15 cellular contexts compared by ENCODE assay signal in the genomic region with DNA sequence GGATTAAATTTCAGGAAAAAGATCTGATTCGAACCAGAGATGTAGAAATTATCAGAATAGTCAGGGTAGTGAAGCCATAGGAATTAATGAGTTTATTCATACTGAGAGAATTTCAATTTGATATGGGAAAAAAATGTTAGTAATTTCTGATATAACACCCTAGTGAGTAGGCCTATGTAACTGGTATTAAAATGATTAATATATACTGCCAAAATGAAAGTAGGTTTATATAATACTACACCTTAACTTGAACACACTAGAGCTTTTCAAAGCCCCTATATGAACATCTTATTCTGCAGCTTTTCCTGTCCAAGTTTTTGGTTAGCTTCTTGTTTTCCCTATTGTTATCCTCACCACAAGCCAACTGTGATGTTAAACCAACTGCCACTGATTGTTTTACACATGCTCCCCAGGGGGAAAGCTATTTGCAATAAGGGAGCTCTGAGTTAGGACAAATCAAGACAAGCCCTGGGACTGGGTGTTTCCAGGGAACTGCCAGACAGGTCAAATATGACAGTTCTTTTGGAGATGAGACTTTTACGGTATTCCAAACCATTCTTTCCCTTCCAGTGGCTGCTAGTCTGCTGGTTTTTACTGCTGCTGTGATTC. TPM values are rescaled to one million over a fixed set of nuclear protein-coding genes. Genes with fewer than 3 reads are reported as not detected.
DNase-seq lines count a peak whose midpoint lies in the region; ATAC-seq, FAIRE-seq and TF ChIP-seq lines count a peak whose summit lies in the region.
"Had no signal": no experiment of that assay in that cellular context is flagged by ENCODE, and none has a peak within 500 bp of the region (broad histone marks: within the 10 kb centered on the region; RNA-seq: fewer than 3 reads in every experiment).

No MANE protein-coding gene starts in this region.

- H3K79me2 ChIP-seq in GM23338 (replicated peaks; ENCODE audit: insufficient read depth) = peaks cover 13% of the 10 kb centered on the region

- peak overlapping the region; percentile 33; the same call in 1 of the 2 replicates for H3K4me2 ChIP-seq in GM23338
- H3K4me2 ChIP-seq: BLaER1, KMS-11 had no signal

- H3K4me1 Mint-ChIP-seq in GM23338 = peaks cover 18% of the 10 kb centered on the region
- H3K4me1 Mint-ChIP-seq in activated T-helper 17 cell treated with anti-CD3 and anti-CD28 coated beads, Interleukin-2, amount 50 U/mL, for 72 hours = peaks cover 6% of the 10 kb centered on the region

- H3F3A ChIP-seq in GM23338 (replicated peaks; ENCODE audit: low read depth) = no peaks in the 10 kb centered on the region

- no peaks in the 10 kb centered on the region for H3K27me3 ChIP-seq in GM23338 (ENCODE audit: insufficient read depth)
- H3K27me3 ChIP-seq in iPS DF 6.9 (ENCODE audit: control insufficient read depth, insufficient read depth, low read length) = no peaks in the 10 kb centered on the region
- no peaks in the 10 kb centered on the region for H3K27me3 ChIP-seq in right cardiac atrium (ENCODE audit: control insufficient read depth, insufficient read depth)
- H3K27me3 ChIP-seq in colonic mucosa = no peaks in the 10 kb centered on the region
- H3K27me3 ChIP-seq: BLaER1, stomach had no signal

- DNase-seq in GM23338 (ENCODE audit: low spot score) (peak; percentile 69), iPS DF 6.9 (ENCODE audit: low read depth, low spot score) (peak; percentile 7), right cardiac atrium (no peak), colonic mucosa (no peak)
- DNase-seq: activated gamma-delta T cell treated with Interleukin-2 at 50 U/mL for 16 hours, erythroblast, psoas muscle, stomach had no signal

- H3K27me3 Mint-ChIP-seq in GM23338 (ENCODE audit: insufficient read depth, low read depth, poor library complexity) = peaks cover 2% of the 10 kb centered on the region
- H3K27me3 Mint-ChIP-seq in activated T-helper 17 cell treated with anti-CD3 and anti-CD28 coated beads, Interleukin-2, amount 50 U/mL, for 72 hours = no peaks in the 10 kb centered on the region
- H3K27me3 Mint-ChIP-seq: central memory CD8-positive, alpha-beta T cell had no signal

- H3K9me2 ChIP-seq in GM23338 (ENCODE audit: insufficient read depth) = no peaks in the 10 kb centered on the region

- peak overlapping the region; percentile 43; the same call in 2 of the 3 replicates for H3K4me3 Mint-ChIP-seq in GM23338
- H3K4me3 Mint-ChIP-seq in activated T-helper 17 cell treated with anti-CD3 and anti-CD28 coated beads, Interleukin-2, amount 50 U/mL, for 72 hours = peak overlapping the region; percentile 15
- H3K4me3 Mint-ChIP-seq: central memory CD8-positive, alpha-beta T cell had no signal

- FAIRE-seq in A204.1 (lab: Jason Lieb, UNC) = peak; percentile 16

- H3K9me3 ChIP-seq in iPS DF 6.9 (ENCODE audit: control insufficient read depth, insufficient read depth, low read length) (no peaks in the 10 kb centered on the region), right cardiac atrium (ENCODE audit: control insufficient read depth, low read length) (no peaks in the 10 kb centered on the region), colonic mucosa (no peaks in the 10 kb centered on the region)
- H3K9me3 ChIP-seq: psoas muscle, stomach had no signal

- H3K36me3 ChIP-seq in GM23338 (ENCODE audit: insufficient read depth) = no peaks in the 10 kb centered on the region; the same call in 1 of the 2 replicates
- no peaks in the 10 kb centered on the region for H3K36me3 ChIP-seq in iPS DF 6.9 (ENCODE audit: control insufficient read depth, insufficient read depth, low read length)
- H3K36me3 ChIP-seq in colonic mucosa = no peaks in the 10 kb centered on the region
- H3K36me3 ChIP-seq: stomach had no signal

- intact Hi-C loops in right cardiac atrium (cut with DNase I) (no loop called here), colonic mucosa (cut with DNase I) (no loop called here)

- H3K9me3 Mint-ChIP-seq in GM23338 = peaks cover 25% of the 10 kb centered on the region
- H3K9me3 Mint-ChIP-seq in activated T-helper 17 cell treated with anti-CD3 and anti-CD28 coated beads, Interleukin-2, amount 50 U/mL, for 72 hours = no peaks in the 10 kb centered on the region
- H3K9me3 Mint-ChIP-seq: central memory CD8-positive, alpha-beta T cell had no signal

- peaks cover 22% of the 10 kb centered on the region for H3K4me1 ChIP-seq in GM23338 (ENCODE audit: insufficient read depth)
- no peaks in the 10 kb centered on the region for H3K4me1 ChIP-seq in iPS DF 6.9 (ENCODE audit: control insufficient read depth, insufficient read depth, low read length)
- no peaks in the 10 kb centered on the region for H3K4me1 ChIP-seq in right cardiac atrium (ENCODE audit: control insufficient read depth, insufficient read depth, low read length)
- no peaks in the 10 kb centered on the region for H3K4me1 ChIP-seq in colonic mucosa
- H3K4me1 ChIP-seq: BLaER1, psoas muscle had no signal

- TF ChIP-seq CTCF in GM23338 (conservative IDR thresholded peaks at IDR 0.05; ENCODE audit: low read depth in 2 of 2) (no peak), colonic mucosa (IDR thresholded peaks at IDR 0.05) (no peak)

- no peak overlapping the region for H2AFZ ChIP-seq in GM23338

- H4K20me1 ChIP-seq in GM23338 (replicated peaks; ENCODE audit: insufficient read depth) = no peaks in the 10 kb centered on the region
- H4K20me1 ChIP-seq: BLaER1 had no signal

- ATAC-seq in GM23338 (peak; percentile 99), GM18520 (IDR thresholded peaks at IDR 0.05; ENCODE audit: unreplicated experiment) (no peak), GM21390 (IDR thresholded peaks at IDR 0.05; ENCODE audit: unreplicated experiment) (no peak), right cardiac atrium (no peak)
- peak; percentile 64 for ATAC-seq in activated T-helper 17 cell treated with anti-CD3 and anti-CD28 coated beads, Interleukin-2, amount 50 U/mL, for 72 hours (replicated peaks)
- ATAC-seq: psoas muscle had no signal

- H3K27ac Mint-ChIP-seq in GM23338 = peak overlapping the region; percentile 79
- peak overlapping the region; percentile 39 for H3K27ac Mint-ChIP-seq in activated T-helper 17 cell treated with anti-CD3 and anti-CD28 coated beads, Interleukin-2, amount 50 U/mL, for 72 hours

- peaks cover 51% of the 10 kb centered on the region for H3K36me3 Mint-ChIP-seq in GM23338 (ENCODE audit: low read depth)
- H3K36me3 Mint-ChIP-seq in activated T-helper 17 cell treated with anti-CD3 and anti-CD28 coated beads, Interleukin-2, amount 50 U/mL, for 72 hours (ENCODE audit: low read depth) = peaks cover 26% of the 10 kb centered on the region

- H3K27ac ChIP-seq in GM23338 (ENCODE audit: low read depth) = 0 out of 2 replicates have a peak overlapping the region, but pooled peaks have one; percentile 3
- no peak overlapping the region for H3K27ac ChIP-seq in iPS DF 6.9 (ENCODE audit: low read length)
- no peak overlapping the region for H3K27ac ChIP-seq in right cardiac atrium (ENCODE audit: low read length)
- H3K27ac ChIP-seq in colonic mucosa = no peak overlapping the region
- H3K27ac ChIP-seq: BLaER1, KMS-11, psoas muscle, stomach had no signal

- H3K9ac ChIP-seq in colonic mucosa (ENCODE audit: low read depth in 2 of 2, low read length in 2 of 2) = no peak overlapping the region
- H3K9ac ChIP-seq: BLaER1, KMS-11 had no signal

- H3K4me3 ChIP-seq in GM23338 (no peak overlapping the region), iPS DF 6.9 (ENCODE audit: low read length) (no peak overlapping the region), right cardiac atrium (ENCODE audit: low read length) (no peak overlapping the region), colonic mucosa (no peak overlapping the region)
- H3K4me3 ChIP-seq: BLaER1, psoas muscle, stomach had no signal

- no CpG with 5 or more reads among the region's 2 CpGs for WGBS in iPS DF 6.9 (ENCODE audit: insufficient coverage, insufficient read length)
- 95% methylated on average over 2 of the region's 2 CpGs for WGBS in right cardiac atrium

TF ChIP-seq in GM23338, 12 proteins besides CTCF, POLR2A, EP300 and RAD21 (continues in another document):
- TF ChIP-seq, protein P1, sequence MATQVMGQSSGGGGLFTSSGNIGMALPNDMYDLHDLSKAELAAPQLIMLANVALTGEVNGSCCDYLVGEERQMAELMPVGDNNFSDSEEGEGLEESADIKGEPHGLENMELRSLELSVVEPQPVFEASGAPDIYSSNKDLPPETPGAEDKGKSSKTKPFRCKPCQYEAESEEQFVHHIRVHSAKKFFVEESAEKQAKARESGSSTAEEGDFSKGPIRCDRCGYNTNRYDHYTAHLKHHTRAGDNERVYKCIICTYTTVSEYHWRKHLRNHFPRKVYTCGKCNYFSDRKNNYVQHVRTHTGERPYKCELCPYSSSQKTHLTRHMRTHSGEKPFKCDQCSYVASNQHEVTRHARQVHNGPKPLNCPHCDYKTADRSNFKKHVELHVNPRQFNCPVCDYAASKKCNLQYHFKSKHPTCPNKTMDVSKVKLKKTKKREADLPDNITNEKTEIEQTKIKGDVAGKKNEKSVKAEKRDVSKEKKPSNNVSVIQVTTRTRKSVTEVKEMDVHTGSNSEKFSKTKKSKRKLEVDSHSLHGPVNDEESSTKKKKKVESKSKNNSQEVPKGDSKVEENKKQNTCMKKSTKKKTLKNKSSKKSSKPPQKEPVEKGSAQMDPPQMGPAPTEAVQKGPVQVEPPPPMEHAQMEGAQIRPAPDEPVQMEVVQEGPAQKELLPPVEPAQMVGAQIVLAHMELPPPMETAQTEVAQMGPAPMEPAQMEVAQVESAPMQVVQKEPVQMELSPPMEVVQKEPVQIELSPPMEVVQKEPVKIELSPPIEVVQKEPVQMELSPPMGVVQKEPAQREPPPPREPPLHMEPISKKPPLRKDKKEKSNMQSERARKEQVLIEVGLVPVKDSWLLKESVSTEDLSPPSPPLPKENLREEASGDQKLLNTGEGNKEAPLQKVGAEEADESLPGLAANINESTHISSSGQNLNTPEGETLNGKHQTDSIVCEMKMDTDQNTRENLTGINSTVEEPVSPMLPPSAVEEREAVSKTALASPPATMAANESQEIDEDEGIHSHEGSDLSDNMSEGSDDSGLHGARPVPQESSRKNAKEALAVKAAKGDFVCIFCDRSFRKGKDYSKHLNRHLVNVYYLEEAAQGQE (IDR thresholded peaks at IDR 0.05; ENCODE audit: unreplicated experiment) = no peak
- no peak for TF ChIP-seq CREB1 (CRISPR knock-in tag; IDR thresholded peaks at IDR 0.05; ENCODE audit: low read depth)

RNA-seq across cellular contexts. Expression of gene FNDC3A, which starts 45.3 kb away (rescaled TPM):
- 31.1 and 32.0 TPM in 2 replicates for total RNA-seq in GM23338 (2014; rRNA removed; shearing (Covaris generic))
- 9.9 and 10.3 TPM in 2 replicates for polyA plus RNA-seq in GM23338 (2016; fragmentation: Nextera tagmentation; extraction: Ambion mirVana)
- 10 to 100 TPM; 23.8 to 38.2 TPM for total RNA-seq in activated T-helper 17 cell treated with anti-CD3 and anti-CD28 coated beads, Interleukin-2, amount 50 U/mL, for 72 hours
- 10 to 100 TPM; 21.2 to 35.7 (median 25.1) TPM for total RNA-seq in right cardiac atrium
- 9.6 TPM for polyA plus RNA-seq in right cardiac atrium
- total RNA-seq in colonic mucosa = 10 to 100 TPM; 33.9 to 55.3 TPM

Comparison
In these comparisons a context has a peak if more than half of its experiments do, and no peak if none do; other contexts are left out.
1. ATAC-seq: peak in GM23338 (single experiment) and activated T-helper 17 cell treated with anti-CD3 and anti-CD28 coated beads, Interleukin-2, amount 50 U/mL, for 72 hours (single experiment); none in GM18520 (single experiment), GM21390 (single experiment) and right cardiac atrium (0 of 2).
2. DNase-seq: peak in GM23338 (single experiment) and iPS DF 6.9 (single experiment); none in right cardiac atrium (0 of 3) and colonic mucosa (single experiment).